ENCODE assay signal across 23 cellular contexts in the genomic region with DNA sequence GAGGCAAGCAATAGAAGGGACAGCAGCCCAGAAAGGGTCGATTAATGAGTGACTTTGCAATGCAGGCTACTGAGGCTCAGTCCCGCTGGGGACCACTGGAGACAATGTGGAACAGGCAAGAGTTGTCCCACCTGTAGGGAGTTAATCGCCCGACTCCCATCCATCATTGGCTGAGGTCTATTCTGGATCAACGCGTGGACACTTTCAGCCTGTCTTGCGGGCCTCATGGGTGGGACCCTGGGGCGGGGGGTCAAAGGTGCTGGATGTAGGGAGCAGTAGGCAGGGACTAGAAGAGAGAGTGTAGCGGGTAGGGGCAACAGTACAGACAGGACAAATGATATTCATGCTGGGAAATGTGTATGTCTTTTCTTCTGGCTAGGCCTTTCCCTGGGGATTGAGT. TPM values are rescaled to one million over a fixed set of nuclear protein-coding genes. Genes with fewer than 3 reads are reported as not detected.
"Had no signal": no experiment of that assay in that cellular context is flagged by ENCODE, and none has a peak within 500 bp of the region (broad histone marks: within the 10 kb centered on the region; RNA-seq: fewer than 3 reads in every experiment).

No MANE protein-coding gene starts in this region.

- H3K36me3 Mint-ChIP-seq: activated naive CD8-positive, alpha-beta T cell treated with anti-CD3 and anti-CD28 coated beads, Interleukin-2, amount 10 ng/mL, durations not matched to agents 7 days and 5 days; brain had no signal

- H3K27ac Mint-ChIP-seq: activated naive CD4-positive, alpha-beta T cell treated with anti-CD3 and anti-CD28 coated beads for 36 hours; activated naive CD8-positive, alpha-beta T cell treated with anti-CD3 and anti-CD28 coated beads, Interleukin-2, amount 10 ng/mL, durations not matched to agents 7 days and 5 days; activated T-cell treated with anti-CD3 and anti-CD28 coated beads, Interleukin-2, amount 50 U/mL, for 72 hours; brain; dendritic cell treated with granulocyte-macrophage colony-stimulating factor and Interleukin-4, amounts not matched to agents 40 ng/mL and 50 ng/mL, for 4 days had no signal

- H3K4me3 Mint-ChIP-seq: activated naive CD4-positive, alpha-beta T cell treated with anti-CD3 and anti-CD28 coated beads for 36 hours; activated naive CD8-positive, alpha-beta T cell treated with anti-CD3 and anti-CD28 coated beads, Interleukin-2, amount 10 ng/mL, durations not matched to agents 7 days and 5 days; activated T-cell treated with anti-CD3 and anti-CD28 coated beads, Interleukin-2, amount 50 U/mL, for 72 hours; brain; dendritic cell treated with granulocyte-macrophage colony-stimulating factor and Interleukin-4, amounts not matched to agents 40 ng/mL and 50 ng/mL, for 4 days; nephron; T-helper 17 cell had no signal

- DNase-seq: activated CD4-positive, alpha-beta T cell treated with anti-CD3 and anti-CD28 coated beads for 4 hours; activated CD4-positive, alpha-beta T cell treated with anti-CD3 and anti-CD28 coated beads, Interleukin-2, amount 50 U/mL, for 4 hours; activated naive CD4-positive, alpha-beta T cell treated with anti-CD3 and anti-CD28 coated beads for 36 hours; activated naive CD8-positive, alpha-beta T cell treated with anti-CD3 and anti-CD28 coated beads, Interleukin-2, amount 10 ng/mL, durations not matched to agents 7 days and 5 days; activated T-cell treated with anti-CD3 and anti-CD28 coated beads, Interleukin-2, amount 50 U/mL, for 72 hours; effector CD4-positive, alpha-beta T cell; esophagus squamous epithelium; foreskin melanocyte; heart right ventricle; left ventricle myocardium inferior; SJCRH30; stimulated activated CD4-positive, alpha-beta T cell treated with anti-CD3 and anti-CD28 coated beads, Interleukin-1b, Interleukin-23, amount 100 ng/mL, for 48 hours; stimulated activated CD4-positive, alpha-beta T cell treated with anti-CD3 and anti-CD28 coated beads, Interleukin-4, amount 100 ng/mL, for 4 hours; stimulated activated naive CD4-positive, alpha-beta T cell; T-helper 17 cell; T1000; trophoblast cell had no signal

- ATAC-seq: activated T-cell treated with anti-CD3 and anti-CD28 coated beads, Interleukin-2, amount 50 U/mL, for 72 hours; heart right ventricle; SK-N-SH treated with all-trans-retinoic acid at 6 μM for 48 hours; T-helper 17 cell had no signal

RNA-seq across cellular contexts. Expression of a gene that starts 42.2 kb away (rescaled TPM):
- total RNA-seq: ascending aorta had no signal

RNA-seq across cellular contexts. Expression of a gene that starts 50.8 kb away (rescaled TPM):
- total RNA-seq: ascending aorta, left ventricle myocardium inferior, lung microvascular endothelial cell had no signal
